In the genomic region with DNA sequence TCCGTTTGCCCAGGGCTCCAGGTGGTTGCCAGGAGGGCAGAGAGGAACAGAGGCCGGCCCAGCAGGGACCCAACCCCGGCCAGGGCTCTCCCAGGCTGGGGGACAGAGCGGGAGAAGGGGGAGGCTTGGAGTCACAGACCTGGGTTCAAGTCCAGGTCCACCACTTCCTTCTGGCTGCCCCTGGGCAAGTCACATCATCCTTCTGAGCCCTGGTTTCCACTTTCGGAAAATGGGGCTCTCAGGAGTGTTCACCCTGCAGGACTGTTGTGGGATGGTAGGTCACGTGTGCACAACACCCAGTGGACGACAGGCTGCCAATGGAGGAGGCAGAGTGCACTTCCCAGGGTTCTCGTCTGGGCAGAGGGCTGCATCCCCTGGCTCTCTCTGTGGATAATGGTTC, we compare ENCODE assay signal across 3 cellular contexts.
TF ChIP-seq lines count a peak whose summit lies in the region.

No MANE protein-coding gene starts in this region.

TF ChIP-seq in SK-N-SH, 30 proteins besides CTCF, POLR2A, EP300 and RAD21:
- TF ChIP-seq TAF1 (IDR thresholded peaks at IDR 0.05; ENCODE audit: borderline replicate concordance, low read depth, low read length) (no peak), FOXM1 (IDR thresholded peaks at IDR 0.05; ENCODE audit: low read depth) (no peak)

TF ChIP-seq in SK-N-SH treated with all-trans-retinoic acid at 6 μM for 48 hours, 23 proteins besides CTCF, POLR2A, EP300 and RAD21:
- TF ChIP-seq RARB (CRISPR knock-in tag; IDR thresholded peaks at IDR 0.05) (no peak), TOX (CRISPR knock-in tag; IDR thresholded peaks at IDR 0.05; ENCODE audit: borderline replicate concordance) (no peak), ESRRG (CRISPR knock-in tag; IDR thresholded peaks at IDR 0.05) (no peak), BACH2 (CRISPR knock-in tag; IDR thresholded peaks at IDR 0.05; ENCODE audit: borderline replicate concordance) (no peak), PATZ1 (CRISPR knock-in tag; IDR thresholded peaks at IDR 0.05; ENCODE audit: borderline replicate concordance) (no peak), ZNF565 (CRISPR knock-in tag; conservative IDR thresholded peaks at IDR 0.05; ENCODE audit: low read depth) (no peak), ZC3H10 (CRISPR knock-in tag; IDR thresholded peaks at IDR 0.05) (no peak), TCF4 (CRISPR knock-in tag; IDR thresholded peaks at IDR 0.05; ENCODE audit: borderline replicate concordance) (no peak), ZNF70 (CRISPR knock-in tag; IDR thresholded peaks at IDR 0.05) (no peak), ZFP3 (CRISPR knock-in tag; IDR thresholded peaks at IDR 0.05) (no peak), CSDC2 (CRISPR knock-in tag; IDR thresholded peaks at IDR 0.05) (no peak), TSHZ2 (CRISPR knock-in tag; IDR thresholded peaks at IDR 0.05) (no peak), ISL1 (CRISPR knock-in tag; IDR thresholded peaks at IDR 0.05) (no peak), CREB5 (CRISPR knock-in tag; IDR thresholded peaks at IDR 0.05; ENCODE audit: low read depth) (no peak), OSR1 (CRISPR knock-in tag; IDR thresholded peaks at IDR 0.05) (no peak), ZNF8 (CRISPR knock-in tag; IDR thresholded peaks at IDR 0.05) (no peak), ARNTL (CRISPR knock-in tag; IDR thresholded peaks at IDR 0.05; ENCODE audit: borderline replicate concordance, low read depth) (no peak), CSRNP3 (CRISPR knock-in tag; IDR thresholded peaks at IDR 0.05) (no peak), GLIS3 (CRISPR knock-in tag; IDR thresholded peaks at IDR 0.05) (no peak)

TF ChIP-seq in H1, 55 proteins besides CTCF, POLR2A, EP300 and RAD21:
- TF ChIP-seq SP2 (IDR thresholded peaks at IDR 0.05; ENCODE audit: low read length) = no peak
- no peak for TF ChIP-seq RBBP5 (IDR thresholded peaks at IDR 0.05; ENCODE audit: borderline replicate concordance, low read depth, low read length)
- no peak for TF ChIP-seq MAFK (IDR thresholded peaks at IDR 0.05; ENCODE audit: low read depth, low read length)
- TF ChIP-seq ZNF274 (IDR thresholded peaks at IDR 0.05; ENCODE audit: borderline replicate concordance, extremely low read depth, low read length) = no peak
